Comparison of ENCODE assay signal across 33 cellular contexts in the genomic region with DNA sequence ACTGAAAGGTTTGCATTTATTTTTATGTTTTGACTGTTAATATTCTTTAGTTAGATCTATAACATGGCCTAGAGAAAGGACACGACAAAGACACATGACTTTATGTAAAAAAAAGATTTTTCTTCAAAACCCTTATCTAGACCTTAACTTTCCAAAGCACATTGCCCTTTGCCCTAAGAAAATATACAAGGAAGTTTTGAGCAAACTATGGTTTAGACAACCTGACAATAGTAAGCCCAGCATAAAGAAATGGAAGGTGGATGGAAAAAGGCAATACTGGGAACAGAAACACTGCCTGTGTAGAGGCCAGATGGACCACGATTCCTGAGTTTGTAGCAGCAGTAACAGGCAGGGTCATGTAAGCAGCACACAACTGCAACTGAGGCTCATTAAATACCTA.
"Had no signal": no experiment of that assay in that cellular context is flagged by ENCODE, and none has a peak within 500 bp of the region (broad histone marks: within the 10 kb centered on the region; RNA-seq: fewer than 3 reads in every experiment).

No MANE protein-coding gene starts in this region.

- DNase-seq: Kasumi-1, MG63, NCI-H1048, NCI-H1092 treated with DMSO at 0.1 percent for 48 hours, NCI-H1105 treated with DMSO at 0.1 percent for 48 hours, NCI-H1417, NCI-H1436, NCI-H146, NCI-H1694, NCI-H187, NCI-H1930, NCI-H2029 treated with DMSO at 0.1 percent for 48 hours, NCI-H2081 treated with DMSO at 0.1 percent for 48 hours, NCI-H2107, NCI-H2171, NCI-H2227 treated with DMSO at 0.1 percent for 48 hours, NCI-H345, NCI-H446, NCI-H510A treated with DMSO at 0.1 percent for 48 hours, NCI-H526, NCI-H69, NCI-H748 treated with DMSO at 0.1 percent for 48 hours, NCI-H82, OCI-M1, PC-3, Peyer's patch, Right ventricle myocardium superior, RPMI8226, SHP77 treated with DMSO at 0.1 percent for 48 hours, SK-N-SH, SW 1271, T-helper 1 cell had no signal

- H3K4me2 ChIP-seq: SK-N-SH had no signal

- ATAC-seq: PC-3 had no signal

- H3K36me3 ChIP-seq: MG63, Peyer's patch, SJSA1 had no signal

- H3K27ac ChIP-seq: Peyer's patch, SJSA1 had no signal

- H3K4me3 ChIP-seq: MG63, Peyer's patch, SJSA1 had no signal

- H3K4me1 ChIP-seq: Peyer's patch, SJSA1 had no signal

- H3K27me3 ChIP-seq: MG63, Peyer's patch, SJSA1 had no signal

- H3K9me3 ChIP-seq: MG63, SK-N-SH had no signal

- H3K9ac ChIP-seq: SK-N-SH had no signal
